7 cellular contexts compared by ENCODE assay signal in the genomic region with DNA sequence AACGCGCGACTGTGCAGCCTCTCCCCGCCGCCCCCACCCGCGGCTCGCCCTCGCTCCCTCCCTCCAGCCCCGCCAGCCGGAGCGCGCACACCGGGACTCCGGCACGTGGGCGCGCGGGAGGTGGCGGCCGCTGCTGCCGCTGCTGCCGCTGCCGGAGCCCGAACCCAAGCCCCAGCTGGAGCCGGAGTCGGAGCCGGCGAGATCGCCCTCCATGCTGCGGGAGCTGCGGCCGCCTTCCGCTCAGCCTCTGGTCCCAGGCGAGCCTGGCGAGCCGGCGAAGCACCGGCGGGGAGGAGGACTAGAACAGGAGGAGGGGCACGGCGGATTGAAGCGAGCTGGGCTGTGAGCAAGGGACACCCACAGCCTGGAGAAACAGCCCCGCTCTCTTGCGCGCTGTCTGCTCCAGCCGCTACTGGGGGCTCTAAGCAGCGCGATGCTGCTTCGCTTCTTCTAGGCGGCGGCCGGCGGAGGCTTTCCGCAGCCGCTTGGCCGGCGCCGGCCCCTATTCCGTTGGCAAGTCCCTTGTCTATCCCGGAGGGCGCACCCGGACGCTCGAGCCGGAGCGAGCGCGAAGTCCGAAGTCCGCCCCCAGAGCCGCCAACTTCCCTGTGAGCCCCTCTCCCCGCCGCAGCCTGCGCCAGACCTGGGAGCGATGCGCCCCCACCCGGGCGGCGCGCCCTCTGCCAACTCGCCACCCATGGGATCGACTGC.
DNase-seq lines count a peak whose midpoint lies in the region; ATAC-seq lines count a peak whose summit lies in the region.

No MANE protein-coding gene starts in this region.

- in situ Hi-C loops in T47D (cut with HindIII; ENCODE audit: low pct_unique_long_range_greater_than_20kb, low sequenced_read_pairs): no loop called here

- no peak overlapping the region; the same call in 1 of the 2 replicates for H3K9ac ChIP-seq in iPS-20b (ENCODE audit: low read depth, low read length)

- DNase-seq in NCI-H1694 treated with DMSO at 0.1 percent for 48 hours (lab: John Stamatoyannopoulos, UW) (peak; percentile 52), T47D (ENCODE audit: low read depth in 1 of 2, low spot score in 1 of 2) (peak; percentile 81 to 93), sciatic nerve (ENCODE audit: low spot score) (peak; percentile 61)

- no peaks in the 10 kb centered on the region for H3K9me3 ChIP-seq in iPS-20b (ENCODE audit: insufficient read depth, low read depth, low read length)

- no peak overlapping the region for H3K27ac ChIP-seq in iPS-20b (ENCODE audit: low read length)

- H3K4me1 ChIP-seq in iPS-20b (ENCODE audit: insufficient read depth, low read length): peaks cover 3% of the 10 kb centered on the region; the same call in 1 of the 2 replicates

- peak overlapping the region; percentile 71; the same call in 1 of the 2 replicates for H3K4me3 ChIP-seq in iPS-20b (ENCODE audit: low read length)

- H3K36me3 ChIP-seq in iPS-20b (ENCODE audit: insufficient read depth, low read depth, low read length): no peaks in the 10 kb centered on the region

- intact Hi-C loops in sciatic nerve (cut with DNase I): no loop called here

- peak; percentile 74 for ATAC-seq in sciatic nerve
- ATAC-seq in HG03432 (IDR thresholded peaks at IDR 0.05; ENCODE audit: unreplicated experiment): no peak
- ATAC-seq in HG03565 (IDR thresholded peaks at IDR 0.05; ENCODE audit: unreplicated experiment): no peak
- no peak for ATAC-seq in GM21737 (IDR thresholded peaks at IDR 0.05; ENCODE audit: unreplicated experiment)

- peaks cover 100% of the 10 kb centered on the region for H3K27me3 ChIP-seq in iPS-20b (ENCODE audit: insufficient read depth, low read length)
